In the genomic region with DNA sequence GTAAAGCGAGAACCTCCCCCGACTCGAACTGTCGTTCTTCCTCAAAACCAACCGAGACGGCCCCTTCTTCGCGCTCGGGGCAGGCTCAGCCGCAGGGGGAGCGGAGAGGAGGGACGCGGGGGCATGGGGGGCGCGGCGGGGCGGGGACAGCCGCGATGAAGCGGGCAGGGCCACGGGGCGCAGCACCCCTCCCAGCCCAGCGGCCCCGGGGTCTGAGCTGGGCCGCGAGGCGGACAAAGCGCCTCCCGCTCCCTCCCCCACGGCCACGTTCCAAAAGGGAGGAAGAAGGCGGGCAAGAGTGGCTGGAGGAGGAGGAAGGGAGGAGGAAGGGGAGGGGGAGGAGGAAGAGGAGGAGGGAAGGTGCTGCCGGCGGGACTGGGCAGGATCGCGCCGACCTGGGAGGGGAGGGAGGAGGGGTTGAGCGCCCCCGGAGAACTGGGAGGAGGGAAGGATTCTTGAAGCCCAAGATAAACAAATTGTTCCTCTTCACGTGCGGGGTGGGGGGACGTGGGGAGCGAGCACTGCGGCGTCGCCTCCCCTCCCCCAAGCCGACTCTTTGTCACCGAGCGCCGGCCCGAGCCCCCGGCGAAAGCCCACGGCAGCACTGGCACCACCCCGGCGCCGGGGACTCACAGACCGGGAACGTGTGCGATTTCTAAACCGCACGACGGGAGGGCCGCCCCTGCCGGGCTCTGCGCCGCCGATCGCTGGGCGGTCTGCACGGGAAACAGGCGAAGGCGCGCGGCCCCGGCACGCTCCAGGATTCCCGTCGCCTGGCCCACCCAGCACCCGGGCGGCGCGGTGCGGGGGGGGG, we compare ENCODE assay signal across 8 cellular contexts. TPM values are rescaled to one million over a fixed set of nuclear protein-coding genes. Genes with fewer than 3 reads are reported as not detected.
DNase-seq lines count a peak whose midpoint lies in the region; ATAC-seq and TF ChIP-seq lines count a peak whose summit lies in the region.

No MANE protein-coding gene starts in this region.

- peaks cover 36% of the 10 kb centered on the region for H3K4me1 Mint-ChIP-seq in activated naive CD8-positive, alpha-beta T cell (ENCODE audit: low read depth)
- H3K4me1 Mint-ChIP-seq in neural crest cell: peaks cover 41% of the 10 kb centered on the region

- H3K36me3 ChIP-seq in gastroesophageal sphincter: no peaks in the 10 kb centered on the region
- no peaks in the 10 kb centered on the region for H3K36me3 ChIP-seq in testis (ENCODE audit: low read depth, missing control alignments)

- no peak for TF ChIP-seq CTCF in GM13977 (IDR thresholded peaks at IDR 0.05; ENCODE audit: extremely low read depth, insufficient read depth, missing control alignments)
- TF ChIP-seq CTCF in gastroesophageal sphincter (IDR thresholded peaks at IDR 0.05): peak in 1 of 4 experiments; percentile 7
- no peak for TF ChIP-seq CTCF in neural crest cell (conservative IDR thresholded peaks at IDR 0.05)
- no peak for TF ChIP-seq CTCF in testis (IDR thresholded peaks at IDR 0.05)

- TF ChIP-seq EP300 in gastroesophageal sphincter (IDR thresholded peaks at IDR 0.05): no peak

- H3K9me3 ChIP-seq in gastroesophageal sphincter (no peaks in the 10 kb centered on the region), testis (no peaks in the 10 kb centered on the region)

- peak overlapping the region; percentile 88 for H3K27ac Mint-ChIP-seq in activated naive CD8-positive, alpha-beta T cell
- peak overlapping the region; percentile 97 for H3K27ac Mint-ChIP-seq in neural crest cell (ENCODE audit: unreplicated experiment)

- H3K4me3 ChIP-seq in gastroesophageal sphincter: peak overlapping the region; percentile 59 to 86
- H3K4me3 ChIP-seq in testis: peak overlapping the region; percentile 73 to 96

- TF ChIP-seq POLR2A in gastroesophageal sphincter (IDR thresholded peaks at IDR 0.05): peak; percentile 38 to 49
- no peak for TF ChIP-seq POLR2A in testis (IDR thresholded peaks at IDR 0.05)

- in situ Hi-C loops in GM13977 (cut with MboI; ENCODE audit: low pct_unique_long_range_greater_than_20kb, low sequenced_read_pairs, unreplicated experiment): no loop called here

- H3K4me3 Mint-ChIP-seq in activated naive CD8-positive, alpha-beta T cell: peak overlapping the region; percentile 95
- H3K4me3 Mint-ChIP-seq in neural crest cell: peak overlapping the region; percentile 100

- DNase-seq in GM13977 (ENCODE audit: low spot score) (peak; percentile 56), NCI-H1092 treated with DMSO at 0.1 percent for 48 hours (lab: John Stamatoyannopoulos, UW) (peak; percentile 84), neural crest cell (ENCODE audit: low read depth, low spot score) (peak; percentile 75), testis (peak; percentile 91)

- 0% methylated on average over 3 of the region's 84 CpGs; no CpG with 5 or more reads in 1 of the 2 donors for WGBS in gastroesophageal sphincter (ENCODE audit: low coverage in 1 of 2), 2 donors
- WGBS in testis, 2 donors: 0% methylated on average over 52 to 84 of the region's 84 CpGs

- no peaks in the 10 kb centered on the region for H3K9me3 Mint-ChIP-seq in activated naive CD8-positive, alpha-beta T cell (ENCODE audit: low read depth)
- H3K9me3 Mint-ChIP-seq in neural crest cell: no peaks in the 10 kb centered on the region

- H3K27ac ChIP-seq in gastroesophageal sphincter: peak overlapping the region; percentile 84 to 100 (median 98)
- peak overlapping the region; percentile 93 to 98 for H3K27ac ChIP-seq in testis

- no peaks in the 10 kb centered on the region for H3K36me3 Mint-ChIP-seq in activated naive CD8-positive, alpha-beta T cell
- H3K36me3 Mint-ChIP-seq in neural crest cell (ENCODE audit: low read depth): no peaks in the 10 kb centered on the region

- H3K4me1 ChIP-seq in gastroesophageal sphincter (peaks cover 0 to 17% (median 0%) of the 10 kb centered on the region in 3 donors), testis (no peaks in the 10 kb centered on the region)

- H3K27me3 ChIP-seq in gastroesophageal sphincter (no peaks in the 10 kb centered on the region), testis (no peaks in the 10 kb centered on the region)

- intact Hi-C loops in testis (cut with DNase I; ENCODE audit: low total_unique reads): loop anchor here (5.0 kb wide), 3 partner anchors 101 to 414 kb away; no protein-coding TSS in a partner anchor

- ATAC-seq in SK-N-SH treated with all-trans-retinoic acid at 6 μM for 48 hours (peak; percentile 61), gastroesophageal sphincter (peak; percentile 79), HG02763 (IDR thresholded peaks at IDR 0.05; ENCODE audit: unreplicated experiment) (no peak)

- H3K27me3 Mint-ChIP-seq in activated naive CD8-positive, alpha-beta T cell: no peaks in the 10 kb centered on the region
- H3K27me3 Mint-ChIP-seq in neural crest cell (ENCODE audit: low read depth): peaks cover 2% of the 10 kb centered on the region

TF ChIP-seq in SK-N-SH treated with all-trans-retinoic acid at 6 μM for 48 hours, 23 proteins besides CTCF, POLR2A, EP300 and RAD21:
- no peak for TF ChIP-seq SNAI2 (CRISPR knock-in tag; IDR thresholded peaks at IDR 0.05)
- TF ChIP-seq OSR1 (CRISPR knock-in tag; IDR thresholded peaks at IDR 0.05): no peak
- TF ChIP-seq ESRRG (CRISPR knock-in tag; IDR thresholded peaks at IDR 0.05): 0 out of 2 replicates have a peak, but pooled peaks have one; percentile 32
- TF ChIP-seq TOX (CRISPR knock-in tag; IDR thresholded peaks at IDR 0.05; ENCODE audit: borderline replicate concordance): no peak
- peak; percentile 30; the same call in 1 of the 2 replicates for TF ChIP-seq GLIS3 (CRISPR knock-in tag; IDR thresholded peaks at IDR 0.05)
- TF ChIP-seq, protein P1, sequence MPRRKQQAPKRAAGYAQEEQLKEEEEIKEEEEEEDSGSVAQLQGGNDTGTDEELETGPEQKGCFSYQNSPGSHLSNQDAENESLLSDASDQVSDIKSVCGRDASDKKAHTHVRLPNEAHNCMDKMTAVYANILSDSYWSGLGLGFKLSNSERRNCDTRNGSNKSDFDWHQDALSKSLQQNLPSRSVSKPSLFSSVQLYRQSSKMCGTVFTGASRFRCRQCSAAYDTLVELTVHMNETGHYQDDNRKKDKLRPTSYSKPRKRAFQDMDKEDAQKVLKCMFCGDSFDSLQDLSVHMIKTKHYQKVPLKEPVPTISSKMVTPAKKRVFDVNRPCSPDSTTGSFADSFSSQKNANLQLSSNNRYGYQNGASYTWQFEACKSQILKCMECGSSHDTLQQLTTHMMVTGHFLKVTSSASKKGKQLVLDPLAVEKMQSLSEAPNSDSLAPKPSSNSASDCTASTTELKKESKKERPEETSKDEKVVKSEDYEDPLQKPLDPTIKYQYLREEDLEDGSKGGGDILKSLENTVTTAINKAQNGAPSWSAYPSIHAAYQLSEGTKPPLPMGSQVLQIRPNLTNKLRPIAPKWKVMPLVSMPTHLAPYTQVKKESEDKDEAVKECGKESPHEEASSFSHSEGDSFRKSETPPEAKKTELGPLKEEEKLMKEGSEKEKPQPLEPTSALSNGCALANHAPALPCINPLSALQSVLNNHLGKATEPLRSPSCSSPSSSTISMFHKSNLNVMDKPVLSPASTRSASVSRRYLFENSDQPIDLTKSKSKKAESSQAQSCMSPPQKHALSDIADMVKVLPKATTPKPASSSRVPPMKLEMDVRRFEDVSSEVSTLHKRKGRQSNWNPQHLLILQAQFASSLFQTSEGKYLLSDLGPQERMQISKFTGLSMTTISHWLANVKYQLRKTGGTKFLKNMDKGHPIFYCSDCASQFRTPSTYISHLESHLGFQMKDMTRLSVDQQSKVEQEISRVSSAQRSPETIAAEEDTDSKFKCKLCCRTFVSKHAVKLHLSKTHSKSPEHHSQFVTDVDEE (CRISPR knock-in tag; IDR thresholded peaks at IDR 0.05): peak; percentile 66; the same call in 1 of the 2 replicates
- no peak for TF ChIP-seq CSDC2 (CRISPR knock-in tag; IDR thresholded peaks at IDR 0.05)
- no peak for TF ChIP-seq ISL1 (CRISPR knock-in tag; IDR thresholded peaks at IDR 0.05)
- TF ChIP-seq, protein P2, sequence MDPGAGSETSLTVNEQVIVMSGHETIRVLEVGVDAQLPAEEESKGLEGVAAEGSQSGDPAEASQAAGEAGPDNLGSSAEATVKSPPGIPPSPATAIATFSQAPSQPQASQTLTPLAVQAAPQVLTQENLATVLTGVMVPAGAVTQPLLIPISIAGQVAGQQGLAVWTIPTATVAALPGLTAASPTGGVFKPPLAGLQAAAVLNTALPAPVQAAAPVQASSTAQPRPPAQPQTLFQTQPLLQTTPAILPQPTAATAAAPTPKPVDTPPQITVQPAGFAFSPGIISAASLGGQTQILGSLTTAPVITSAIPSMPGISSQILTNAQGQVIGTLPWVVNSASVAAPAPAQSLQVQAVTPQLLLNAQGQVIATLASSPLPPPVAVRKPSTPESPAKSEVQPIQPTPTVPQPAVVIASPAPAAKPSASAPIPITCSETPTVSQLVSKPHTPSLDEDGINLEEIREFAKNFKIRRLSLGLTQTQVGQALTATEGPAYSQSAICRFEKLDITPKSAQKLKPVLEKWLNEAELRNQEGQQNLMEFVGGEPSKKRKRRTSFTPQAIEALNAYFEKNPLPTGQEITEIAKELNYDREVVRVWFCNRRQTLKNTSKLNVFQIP (CRISPR knock-in tag; IDR thresholded peaks at IDR 0.05; ENCODE audit: borderline replicate concordance, low read depth): no peak
- TF ChIP-seq, protein P3, sequence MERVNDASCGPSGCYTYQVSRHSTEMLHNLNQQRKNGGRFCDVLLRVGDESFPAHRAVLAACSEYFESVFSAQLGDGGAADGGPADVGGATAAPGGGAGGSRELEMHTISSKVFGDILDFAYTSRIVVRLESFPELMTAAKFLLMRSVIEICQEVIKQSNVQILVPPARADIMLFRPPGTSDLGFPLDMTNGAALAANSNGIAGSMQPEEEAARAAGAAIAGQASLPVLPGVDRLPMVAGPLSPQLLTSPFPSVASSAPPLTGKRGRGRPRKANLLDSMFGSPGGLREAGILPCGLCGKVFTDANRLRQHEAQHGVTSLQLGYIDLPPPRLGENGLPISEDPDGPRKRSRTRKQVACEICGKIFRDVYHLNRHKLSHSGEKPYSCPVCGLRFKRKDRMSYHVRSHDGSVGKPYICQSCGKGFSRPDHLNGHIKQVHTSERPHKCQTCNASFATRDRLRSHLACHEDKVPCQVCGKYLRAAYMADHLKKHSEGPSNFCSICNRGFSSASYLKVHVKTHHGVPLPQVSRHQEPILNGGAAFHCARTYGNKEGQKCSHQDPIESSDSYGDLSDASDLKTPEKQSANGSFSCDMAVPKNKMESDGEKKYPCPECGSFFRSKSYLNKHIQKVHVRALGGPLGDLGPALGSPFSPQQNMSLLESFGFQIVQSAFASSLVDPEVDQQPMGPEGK (CRISPR knock-in tag; IDR thresholded peaks at IDR 0.05; ENCODE audit: borderline replicate concordance): peak; percentile 63
- TF ChIP-seq ZFP3 (CRISPR knock-in tag; IDR thresholded peaks at IDR 0.05): 0 out of 2 replicates have a peak, but pooled peaks have one; percentile 26
- peak; percentile 31; the same call in 1 of the 2 replicates for TF ChIP-seq ZNF8 (CRISPR knock-in tag; IDR thresholded peaks at IDR 0.05)
- TF ChIP-seq TCF4 (CRISPR knock-in tag; IDR thresholded peaks at IDR 0.05; ENCODE audit: borderline replicate concordance): no peak

RNA-seq across cellular contexts. Expression of a gene that starts 2.9 kb away (rescaled TPM):
- total RNA-seq in gastroesophageal sphincter (10 to 100 TPM in 1 of 4 donors, 1 to 10 TPM in 3; 5.3 to 10.6 (median 9.3) TPM), neural crest cell (21.8 and 22.2 TPM in 2 replicates), testis (10 to 100 TPM; 18.8 to 21.2 TPM)
- 7.6 TPM for polyA plus RNA-seq in testis (ENCODE audit: insufficient read depth, low read depth, low replicate concordance)
